Comparison of ENCODE assay signal across 18 cellular contexts in genomic region chrX:68286980-68287379, GRCh38.
DNase-seq lines count a peak whose midpoint lies in the region; ATAC-seq and TF ChIP-seq lines count a peak whose summit lies in the region.
"Had no signal": no experiment of that assay in that cellular context is flagged by ENCODE, and none has a peak within 500 bp of the region (broad histone marks: within the 10 kb centered on the region; RNA-seq: fewer than 3 reads in every experiment).

No MANE protein-coding gene starts in this region.

- H3K9me3 ChIP-seq in HEK293 (ENCODE audit: control insufficient read depth, insufficient read depth, low read depth, low read length): no peaks in the 10 kb centered on the region; the same call in 1 of the 2 replicates
- H3K9me3 ChIP-seq: A549; BLaER1 treated with 17β-estradiol and CSF1 and Interleukin-3, amounts not matched to agents 10 nM and 100 nM; Caco-2 had no signal

- no peak for ATAC-seq in natural killer cell treated with Interleukin-12 subunit alpha and Interleukin-12 subunit beta and Interleukin-15 and Interleukin-18, amount 100 ng/mL, for 72 hours
- ATAC-seq in HG03045 (IDR thresholded peaks at IDR 0.05; ENCODE audit: unreplicated experiment): no peak
- ATAC-seq in GM21786 (IDR thresholded peaks at IDR 0.05; ENCODE audit: unreplicated experiment): no peak
- ATAC-seq: A549; CD8-positive, alpha-beta T cell had no signal

- H3K36me3 ChIP-seq in HEK293 (ENCODE audit: control insufficient read depth in 2 of 2, insufficient read depth in 1 of 2, low read length in 2 of 2): no peaks in the 10 kb centered on the region
- H3K36me3 ChIP-seq: BLaER1 treated with 17β-estradiol and CSF1 and Interleukin-3, amounts not matched to agents 10 nM and 100 nM had no signal

- CTCF ChIA-PET in HEK293 (lab: Yijun Ruan, JAX): interaction anchor here (1.2 kb wide), 1 partner anchor 90 kb away, joined by 3 read pairs; no protein-coding TSS in a partner anchor

- no peaks in the 10 kb centered on the region for H3K36me3 Mint-ChIP-seq in immature natural killer cell
- H3K36me3 Mint-ChIP-seq in natural killer cell treated with Interleukin-12 subunit alpha and Interleukin-12 subunit beta and Interleukin-15 and Interleukin-18, amount 100 ng/mL, for 72 hours: peaks cover 8% of the 10 kb centered on the region
- H3K36me3 Mint-ChIP-seq: CD8-positive, alpha-beta T cell had no signal

- H3K27ac Mint-ChIP-seq in immature natural killer cell: peak overlapping the region in 4 of 6 donors; percentile 5 to 77 (median 50)
- peak overlapping the region; percentile 53 to 69 for H3K27ac Mint-ChIP-seq in natural killer cell treated with Interleukin-12 subunit alpha and Interleukin-12 subunit beta and Interleukin-15 and Interleukin-18, amount 100 ng/mL, for 72 hours
- H3K27ac Mint-ChIP-seq: B cell; CD4-positive, alpha-beta T cell; CD8-positive, alpha-beta T cell had no signal

- DNase-seq in immature natural killer cell (no peak), kidney tubule cell (ENCODE audit: low spot score) (no peak)
- DNase-seq in natural killer cell treated with Interleukin-12 subunit alpha and Interleukin-12 subunit beta and Interleukin-15 and Interleukin-18, amount 100 ng/mL, for 72 hours (ENCODE audit: low spot score): no peak
- DNase-seq: AML-193; Caco-2; Calu3; CD4-positive, alpha-beta T cell; CD8-positive, alpha-beta T cell; DMS79 treated with DMSO at 0.1 percent for 48 hours; GF-D8 had no signal

- H3K4me3 ChIP-seq in HEK293 (ENCODE audit: low read depth, low read length): no peak overlapping the region
- H3K4me3 ChIP-seq: A549; BLaER1 treated with 17β-estradiol and CSF1 and Interleukin-3, amounts not matched to agents 10 nM and 100 nM had no signal

- H3K4me1 Mint-ChIP-seq in immature natural killer cell: peaks cover 60 to 70% of the 10 kb centered on the region in 2 donors
- H3K4me1 Mint-ChIP-seq in natural killer cell treated with Interleukin-12 subunit alpha and Interleukin-12 subunit beta and Interleukin-15 and Interleukin-18, amount 100 ng/mL, for 72 hours (ENCODE audit: low read depth in 2 of 2): peaks cover 45 to 52% of the 10 kb centered on the region in 2 donors
- H3K4me1 Mint-ChIP-seq: B cell had no signal

- no peaks in the 10 kb centered on the region for H3K4me1 ChIP-seq in HEK293 (ENCODE audit: control insufficient read depth, insufficient read depth, low read length)
- H3K4me1 ChIP-seq: A549; BLaER1 treated with 17β-estradiol and CSF1 and Interleukin-3, amounts not matched to agents 10 nM and 100 nM; Caco-2 had no signal

- H3K27me3 Mint-ChIP-seq in immature natural killer cell (ENCODE audit: low read depth in 3 of 3): peaks cover 5 to 6% (median 5%) of the 10 kb centered on the region in 3 donors
- H3K27me3 Mint-ChIP-seq in natural killer cell treated with Interleukin-12 subunit alpha and Interleukin-12 subunit beta and Interleukin-15 and Interleukin-18, amount 100 ng/mL, for 72 hours: peaks cover 0 to 8% of the 10 kb centered on the region in 2 donors
- H3K27me3 Mint-ChIP-seq: B cell; CD4-positive, alpha-beta T cell had no signal

- peaks cover 0 to 2% (median 0%) of the 10 kb centered on the region in 6 donors for H3K9me3 Mint-ChIP-seq in immature natural killer cell
- no peaks in the 10 kb centered on the region for H3K9me3 Mint-ChIP-seq in natural killer cell treated with Interleukin-12 subunit alpha and Interleukin-12 subunit beta and Interleukin-15 and Interleukin-18, amount 100 ng/mL, for 72 hours
- H3K9me3 Mint-ChIP-seq: CD4-positive, alpha-beta T cell; CD8-positive, alpha-beta T cell had no signal

- no peak overlapping the region for H3K27ac ChIP-seq in HEK293 (ENCODE audit: extremely low read depth, low read depth, low read length)
- H3K27ac ChIP-seq: 22Rv1; A549; BLaER1 treated with 17β-estradiol and CSF1 and Interleukin-3, amounts not matched to agents 10 nM and 100 nM; C4-2B had no signal

- POLR2A ChIA-PET in HEK293 (lab: Yijun Ruan, JAX): no interaction called here

- TF ChIP-seq CTCF in HEK293 (tag by site-specific recombination; IDR thresholded peaks at IDR 0.05): no peak

- H3K4me3 Mint-ChIP-seq in immature natural killer cell: peak overlapping the region; percentile 7 to 77 (median 52)
- peak overlapping the region; percentile 70 for H3K4me3 Mint-ChIP-seq in natural killer cell treated with Interleukin-12 subunit alpha and Interleukin-12 subunit beta and Interleukin-15 and Interleukin-18, amount 100 ng/mL, for 72 hours
- H3K4me3 Mint-ChIP-seq: B cell; CD4-positive, alpha-beta T cell; CD8-positive, alpha-beta T cell had no signal

TF ChIP-seq in HEK293, 187 proteins besides CTCF, POLR2A, EP300 and RAD21:
- TF ChIP-seq ZNF530 (tag by site-specific recombination; IDR thresholded peaks at IDR 0.05; ENCODE audit: low read depth) (peak; percentile 39; the same call in 1 of the 2 replicates), ZNF354C (tag by site-specific recombination; IDR thresholded peaks at IDR 0.05; ENCODE audit: borderline replicate concordance, low read depth) (0 out of 2 replicates have a peak, but pooled peaks have one; percentile 7), ZNF366 (tag by site-specific recombination; conservative IDR thresholded peaks at IDR 0.05) (peak; percentile 93), ZNF776 (tag by site-specific recombination; IDR thresholded peaks at IDR 0.05; ENCODE audit: borderline replicate concordance) (0 out of 2 replicates have a peak, but pooled peaks have one; percentile 57), PRDM1 (tag by site-specific recombination; IDR thresholded peaks at IDR 0.05) (peak; percentile 84), ZBTB10 (tag by site-specific recombination; IDR thresholded peaks at IDR 0.05) (no peak), ZSCAN4 (tag by site-specific recombination; IDR thresholded peaks at IDR 0.05) (no peak)
